ENCODE assay signal across 19 cellular contexts in genomic region chr11:31060880-31061279, GRCh38.
DNase-seq lines count a peak whose midpoint lies in the region; ATAC-seq and TF ChIP-seq lines count a peak whose summit lies in the region.
"Had no signal": no experiment of that assay in that cellular context is flagged by ENCODE, and none has a peak within 500 bp of the region (broad histone marks: within the 10 kb centered on the region; RNA-seq: fewer than 3 reads in every experiment).

No MANE protein-coding gene starts in this region.

- no peaks in the 10 kb centered on the region for H3K9me3 ChIP-seq in right cardiac atrium (ENCODE audit: control insufficient read depth, low read length)
- no peaks in the 10 kb centered on the region for H3K9me3 ChIP-seq in right atrium auricular region
- H3K9me3 ChIP-seq: ascending aorta, heart right ventricle, right lobe of liver had no signal

- H3K36me3 ChIP-seq in right atrium auricular region: no peaks in the 10 kb centered on the region
- H3K36me3 ChIP-seq: ascending aorta, heart right ventricle, right lobe of liver had no signal

- H3K27me3 ChIP-seq in right cardiac atrium (ENCODE audit: control insufficient read depth, insufficient read depth) (no peaks in the 10 kb centered on the region), right atrium auricular region (no peaks in the 10 kb centered on the region)
- H3K27me3 ChIP-seq: ascending aorta, heart right ventricle, right lobe of liver had no signal

- H3K4me3 ChIP-seq in right cardiac atrium (ENCODE audit: low read length) (no peak overlapping the region), right atrium auricular region (no peak overlapping the region)
- H3K4me3 ChIP-seq: ascending aorta, heart right ventricle, right lobe of liver had no signal

- TF ChIP-seq CTCF in right atrium auricular region (IDR thresholded peaks at IDR 0.05): no peak

- peak; percentile 15 to 60 (median 59) for DNase-seq in right cardiac atrium
- no peak for DNase-seq in right atrium auricular region (ENCODE audit: low spot score)
- DNase-seq in astrocyte of the hippocampus (ENCODE audit: low read depth, low spot score): peak; percentile 44
- peak; percentile 53 for DNase-seq in islet precursor cell
- DNase-seq in GM19240 (ENCODE audit: insufficient read length, low spot score): no peak
- no peak for DNase-seq in left colon
- no peak for DNase-seq in HCEC 1CT
- DNase-seq in posterior cingulate gyrus: no peak
- DNase-seq: activated CD4-positive, alpha-beta T cell treated with anti-CD3 and anti-CD28 coated beads for 1 hour; activated CD8-positive, alpha-beta memory T cell treated with anti-CD3 and anti-CD28 coated beads for 24 hours; activated T-cell treated with anti-CD3 and anti-CD28 coated beads, Interleukin-2, amount 50 U/mL, for 48 hours; DMS 273 treated with DMSO at 0.1 percent for 48 hours; GF-D8; heart right ventricle; NCI-H2081 treated with DMSO at 0.1 percent for 48 hours; occipital lobe; right lobe of liver; SIG-M5 had no signal

- H3K4me1 ChIP-seq in right cardiac atrium (ENCODE audit: control insufficient read depth, insufficient read depth, low read length) (peaks cover 1% of the 10 kb centered on the region), right atrium auricular region (no peaks in the 10 kb centered on the region)
- H3K4me1 ChIP-seq: ascending aorta, heart right ventricle had no signal

- intact Hi-C loops in right cardiac atrium (cut with DNase I) (no loop called here), left colon (cut with DNase I, micrococcal nuclease) (no loop called here), posterior cingulate gyrus (cut with DNase I) (no loop called here)

- no peak for ATAC-seq in right cardiac atrium
- ATAC-seq in left colon: no peak
- ATAC-seq: heart right ventricle had no signal

- 40% methylated on average over 2 of the region's 2 CpGs for WGBS in right cardiac atrium

- H3K27ac ChIP-seq in right cardiac atrium (ENCODE audit: low read length): no peak overlapping the region
- H3K27ac ChIP-seq in right atrium auricular region: no peak overlapping the region
- H3K27ac ChIP-seq: ascending aorta, heart right ventricle, right lobe of liver had no signal

Comparison
In these comparisons a context has a peak if more than half of its experiments do, and no peak if none do; other contexts are left out.
1. DNase-seq: peak in right cardiac atrium (3 of 3), astrocyte of the hippocampus (single experiment) and islet precursor cell (single experiment); none in right atrium auricular region (single experiment), GM19240 (single experiment), left colon (0 of 2), HCEC 1CT (single experiment) and posterior cingulate gyrus (0 of 10).